Comparison of ENCODE assay signal across 8 cellular contexts in genomic region chr5:141513627-141514329, GRCh38. TPM values are rescaled to one million over a fixed set of nuclear protein-coding genes. Genes with fewer than 3 reads are reported as not detected.
A peak's percentile ranks its signal among the peaks of the same experiment; 100 is the strongest.
DNase-seq lines count a peak whose midpoint lies in the region; ATAC-seq and TF ChIP-seq lines count a peak whose summit lies in the region.

No MANE protein-coding gene starts in this region.

- H3K27me3 ChIP-seq in prostate gland (replicated peaks; ENCODE audit: insufficient read depth) (no peaks in the 10 kb centered on the region), uterus (no peaks in the 10 kb centered on the region)

- intact Hi-C loops in prostate gland (cut with DNase I) = loop anchor here (5.0 kb wide), 1 partner anchor 36 kb away; the partner anchor contains the start of gene PCDHGC3
- intact Hi-C loops in uterus (cut with DNase I; ENCODE audit: low total_unique reads) = no loop called here

- in situ Hi-C loops in astrocyte of the cerebellum (cut with HindIII; ENCODE audit: low sequenced_read_pairs) = no loop called here

- H3K9me3 Mint-ChIP-seq in T-cell = no peaks in the 10 kb centered on the region

- H3K36me3 ChIP-seq in prostate gland (no peaks in the 10 kb centered on the region), uterus (no peaks in the 10 kb centered on the region)

- POLR2A ChIA-PET in T-cell (lab: Charles Lee) = interaction anchor here (0.6 to 0.7 kb wide), 2 partner anchors 12 to 299 kb away, joined by 3 to 7 read pairs; no protein-coding TSS in a partner anchor

- TF ChIP-seq CTCF in astrocyte of the cerebellum (IDR thresholded peaks at IDR 0.05; ENCODE audit: low read depth, low read length, missing control alignments) (no peak), prostate gland (IDR thresholded peaks at IDR 0.05) (no peak), uterus (IDR thresholded peaks at IDR 0.05) (no peak)

- H3K9me3 ChIP-seq in prostate gland (no peaks in the 10 kb centered on the region), uterus (no peaks in the 10 kb centered on the region)

- peak overlapping the region; percentile 80 to 91 (median 86) for H3K4me3 Mint-ChIP-seq in T-cell

- CTCF ChIA-PET in T-cell (lab: Charles Lee) = interaction anchor here (0.8 to 2.9 kb wide), 13 partner anchors 8 to 194 kb away, joined by 3 to 25 read pairs (median 7); partner anchors contain the start of genes PCDHGA10 (in 1 of the 2), PCDHGA12 (in 1 of the 2), PCDHGB3 (in 1 of the 2) and TAF7 (in 1 of the 2)

- WGBS in prostate gland = 1% methylated on average over 29 of the region's 29 CpGs

- peak overlapping the region; percentile 84 to 87 for H3K27ac ChIP-seq in prostate gland
- H3K27ac ChIP-seq in uterus = peak overlapping the region; percentile 97 to 98

- peak in 20 of 34 experiments; percentile 10 to 46 (median 20) for DNase-seq in T-cell
- peak; percentile 73 for DNase-seq in astrocyte of the cerebellum (ENCODE audit: low read depth)
- peak; percentile 84 for DNase-seq in hepatic stellate cell (ENCODE audit: low spot score)
- DNase-seq in prostate gland (ENCODE audit: low spot score) = peak; percentile 70
- peak; percentile 88 to 91 for DNase-seq in uterus
- DNase-seq in cortex of kidney (lab: John Stamatoyannopoulos, UW) = no peak

- H3K4me1 ChIP-seq in prostate gland (replicated peaks) (peaks cover 4% of the 10 kb centered on the region), uterus (peaks cover 18 to 19% of the 10 kb centered on the region in 2 donors)

- H3K27me3 Mint-ChIP-seq in T-cell = no peaks in the 10 kb centered on the region

- peak overlapping the region; percentile 35 for H3K4me3 ChIP-seq in astrocyte of the cerebellum (ENCODE audit: low read depth, low read length)
- H3K4me3 ChIP-seq in prostate gland = peak overlapping the region; percentile 50 to 51
- peak overlapping the region; percentile 53 to 76 for H3K4me3 ChIP-seq in uterus

- H3K4me1 Mint-ChIP-seq in T-cell = peaks cover 27 to 41% (median 33%) of the 10 kb centered on the region in 3 donors

- ATAC-seq in GM18861 (IDR thresholded peaks at IDR 0.05; ENCODE audit: unreplicated experiment) = peak; percentile 21
- ATAC-seq in HG03469 (IDR thresholded peaks at IDR 0.05; ENCODE audit: unreplicated experiment) = peak; percentile 28
- peak; percentile 41 to 52 (median 51) for ATAC-seq in T-cell (replicated peaks in 1 of 4)

- H3K36me3 Mint-ChIP-seq in T-cell = peaks cover 27% of the 10 kb centered on the region

- peak; percentile 46 for TF ChIP-seq POLR2A in prostate gland (IDR thresholded peaks at IDR 0.05)
- TF ChIP-seq POLR2A in uterus (IDR thresholded peaks at IDR 0.05) = peak in 1 of 2 donors; percentile 33

- H3K27ac Mint-ChIP-seq in T-cell = peak overlapping the region; percentile 83

RNA-seq across cellular contexts. Expression of gene PCDHGC5, which starts 24.9 kb away (rescaled TPM):
- not detected for total RNA-seq in T-cell
- 1 to 10 TPM in 1 of 2 donors, under 1 TPM in 1; 0.96 to 2.7 TPM for total RNA-seq in prostate gland
- total RNA-seq in uterus = 1 to 10 TPM in 3 of 4 donors, under 1 TPM in 1; under 0.01 to 7.5 (median 3.4) TPM

RNA-seq across cellular contexts. Expression of gene PCDHGC4, which starts 28.9 kb away (rescaled TPM):
- total RNA-seq in T-cell = under 1 TPM in 2 of 5 donors, not detected in 3; 0.18 to 0.51 TPM
- total RNA-seq in prostate gland = 1 to 10 TPM; 3.8 to 4.1 TPM
- 1 to 10 TPM; 2.9 to 8.0 (median 6.7) TPM for total RNA-seq in uterus

RNA-seq across cellular contexts. Expression of gene PCDHGC3, which starts 38.0 kb away (rescaled TPM):
- total RNA-seq in T-cell = under 1 TPM in 4 of 5 donors, not detected in 1; 0.12 to 0.30 (median 0.24) TPM
- 10 to 100 TPM; 27.6 to 55.3 TPM for total RNA-seq in prostate gland
- total RNA-seq in uterus = 100 to 1,000 TPM in 3 of 4 donors, 10 to 100 TPM in 1; 25.9 to 146 (median 123) TPM

Comparison
In these comparisons a context has a peak if more than half of its experiments do, and no peak if none do; other contexts are left out.
1. RNA of gene PCDHGC3, which starts 38.0 kb away (total RNA-seq): 25.9 to 146 TPM in uterus and 27.6 to 55.3 TPM in prostate gland; 0.12 to 0.30 TPM in T-cell; every median in the first group is over 10 times any median in the second.
2. Peak in every context shown above with its lines, with median percentiles within 50 percentile points of each other: ATAC-seq and H3K4me3 ChIP-seq.